ENCODE assay signal across 1 cellular context in the genomic region with DNA sequence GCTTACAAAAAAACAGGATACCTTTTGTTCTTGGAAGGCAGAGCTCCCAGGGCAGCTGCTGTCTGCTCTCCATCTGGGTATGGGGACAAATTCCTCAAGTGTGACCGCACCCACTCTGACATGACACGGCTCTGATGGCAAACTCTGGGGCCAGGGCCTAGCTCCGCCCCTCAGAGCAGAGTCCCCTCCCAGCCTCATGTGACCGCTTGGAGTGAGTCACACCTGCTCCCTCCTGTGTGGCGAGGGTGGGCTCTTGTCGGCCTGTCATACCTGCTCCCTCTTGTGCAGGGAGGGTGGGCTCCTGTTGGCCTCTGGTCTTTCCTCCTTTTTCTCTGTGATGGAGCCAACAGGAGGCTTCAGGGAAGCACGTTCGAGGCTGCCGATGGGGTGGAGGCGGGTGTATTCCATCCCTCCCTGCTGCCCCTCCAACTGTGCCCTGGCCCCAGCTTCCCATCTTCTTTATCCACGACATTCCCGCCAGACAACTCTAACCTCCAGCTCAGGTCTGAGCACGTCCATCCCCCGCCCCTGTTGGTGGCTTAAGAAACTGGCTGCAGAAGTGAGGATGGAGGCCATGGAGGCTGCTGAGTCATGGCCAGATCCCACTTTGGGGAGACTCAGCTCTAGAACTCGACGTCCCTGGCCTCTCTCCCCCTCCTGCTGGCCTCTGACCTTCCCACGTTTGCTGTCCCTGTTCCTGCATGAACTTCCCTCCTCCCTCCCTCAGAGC.
A peak's percentile ranks its signal among the peaks of the same experiment; 100 is the strongest.
TF ChIP-seq lines count a peak whose summit lies in the region.

No MANE protein-coding gene starts in this region.

TF ChIP-seq in K562, 482 proteins besides CTCF, POLR2A, EP300 and RAD21 (continued from another document):
- TF ChIP-seq JUND (IDR thresholded peaks at IDR 0.05; ENCODE audit: borderline replicate concordance, low read depth, low read length) (0 out of 2 replicates have a peak, but pooled peaks have one; percentile 46), JUND (tag; IDR thresholded peaks at IDR 0.05; ENCODE audit: borderline replicate concordance, low read depth, low read length) (peak; percentile 61; the same call in 1 of the 3 replicates), BMI1 (IDR thresholded peaks at IDR 0.05; ENCODE audit: low read length) (no peak), TCF3 (CRISPR knock-in tag; IDR thresholded peaks at IDR 0.05) (no peak)
